ENCODE assay signal across 8 cellular contexts in the genomic region with DNA sequence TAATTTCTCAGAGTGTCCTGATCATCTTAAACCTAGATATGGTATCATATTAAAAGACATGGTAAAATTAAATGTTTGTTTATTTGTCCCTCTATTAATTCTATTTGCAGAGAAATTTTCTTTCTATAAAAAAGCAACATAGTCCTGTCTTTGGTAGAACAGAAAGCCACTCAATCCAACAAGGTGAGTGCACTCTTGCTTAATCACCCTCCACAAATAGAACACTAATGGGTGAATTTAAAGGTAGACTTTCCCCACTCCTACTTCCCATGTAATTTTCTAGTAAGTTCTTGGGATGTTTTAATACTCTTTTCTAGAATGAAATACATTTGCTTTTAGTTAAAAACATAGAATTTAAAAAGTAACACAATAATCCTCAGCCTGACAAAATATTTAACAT.
"Had no signal": no experiment of that assay in that cellular context is flagged by ENCODE, and none has a peak within 500 bp of the region (broad histone marks: within the 10 kb centered on the region; RNA-seq: fewer than 3 reads in every experiment).

No MANE protein-coding gene starts in this region.

- H3K27ac Mint-ChIP-seq: HFFc6 had no signal

- H3K27ac ChIP-seq: GM23248, HL-60 had no signal

- DNase-seq: GM23248, GOT3, H7, HFFc6, IMR-90 had no signal

- H3K9ac ChIP-seq: GM23248 had no signal

- H3K9me3 ChIP-seq: HAP-1 had no signal

- H3K9me3 Mint-ChIP-seq: HFFc6 had no signal

- H3K4me3 Mint-ChIP-seq: HFFc6 had no signal

- H3K4me3 ChIP-seq: GM23248, HAP-1 had no signal

- H2AFZ ChIP-seq: GM23248 had no signal

- H3K36me3 ChIP-seq: HAP-1 had no signal

- ATAC-seq: HCT116 had no signal

- H3K4me1 ChIP-seq: HAP-1 had no signal
